15 cellular contexts compared by ENCODE assay signal in the genomic region with DNA sequence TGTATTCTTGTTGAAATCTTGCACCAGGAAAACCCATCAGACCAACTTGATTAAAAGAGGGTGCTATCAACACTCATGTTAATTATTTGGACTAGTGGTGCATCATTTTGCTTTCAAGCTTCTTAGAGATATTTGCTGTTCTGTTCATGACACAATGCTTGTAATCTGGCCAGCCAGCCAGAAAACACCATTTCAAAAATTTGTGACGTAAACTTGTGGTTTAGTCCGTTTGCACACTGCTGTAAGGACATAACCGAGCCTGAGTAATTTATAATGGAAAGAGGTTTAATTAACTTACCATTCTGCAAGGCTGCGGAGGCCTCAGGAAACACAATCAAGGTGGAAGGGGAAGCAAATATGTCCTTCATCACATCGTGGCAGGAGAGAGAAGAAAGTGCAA.
A peak's percentile ranks its signal among the peaks of the same experiment; 100 is the strongest.
DNase-seq lines count a peak whose midpoint lies in the region; ATAC-seq and TF ChIP-seq lines count a peak whose summit lies in the region.
"Had no signal": no experiment of that assay in that cellular context is flagged by ENCODE, and none has a peak within 500 bp of the region (broad histone marks: within the 10 kb centered on the region; RNA-seq: fewer than 3 reads in every experiment).

No MANE protein-coding gene starts in this region.

- H3K4me1 Mint-ChIP-seq in neural progenitor cell: peaks cover 3% of the 10 kb centered on the region

- no peak overlapping the region for H3K4me3 Mint-ChIP-seq in neural progenitor cell
- H3K4me3 Mint-ChIP-seq: CD14-positive monocyte; stimulated activated naive CD8-positive, alpha-beta T cell treated with anti-CD3 and anti-CD28 coated beads, Interleukin-15, Interleukin-2, amounts not matched to agents 100 ng/mL and 50 ng/mL, for 24 hours had no signal

- H3K27ac Mint-ChIP-seq in neural progenitor cell: no peak overlapping the region
- H3K27ac Mint-ChIP-seq: stimulated activated naive CD8-positive, alpha-beta T cell treated with anti-CD3 and anti-CD28 coated beads, Interleukin-15, Interleukin-2, amounts not matched to agents 100 ng/mL and 50 ng/mL, for 24 hours had no signal

- H3F3A ChIP-seq in neural progenitor cell (ENCODE audit: low read depth): peaks cover 5% of the 10 kb centered on the region
- no peaks in the 10 kb centered on the region for H3F3A ChIP-seq in MM.1S (ENCODE audit: insufficient read depth, low read length)

- no peaks in the 10 kb centered on the region for H3K79me2 ChIP-seq in neural progenitor cell (ENCODE audit: low read depth)
- no peaks in the 10 kb centered on the region for H3K79me2 ChIP-seq in MM.1S (ENCODE audit: low read length)

- H3K27ac ChIP-seq in neural progenitor cell (no peak overlapping the region), MM.1S (ENCODE audit: low read length) (no peak overlapping the region)
- H3K27ac ChIP-seq: SK-N-MC had no signal

- H3K4me3 ChIP-seq in AG10803 (ENCODE audit: low read length) (no peak overlapping the region), NB4 (ENCODE audit: low read depth, low read length) (no peak overlapping the region), fibroblast of mammary gland (ENCODE audit: control insufficient read depth, low read depth, low read length) (no peak overlapping the region), neural progenitor cell (no peak overlapping the region), MM.1S (ENCODE audit: low read length) (no peak overlapping the region)
- H3K4me3 ChIP-seq: SK-N-MC had no signal

- H3K36me3 Mint-ChIP-seq in neural progenitor cell: no peaks in the 10 kb centered on the region
- H3K36me3 Mint-ChIP-seq: CD14-positive monocyte had no signal

- H3K4me2 ChIP-seq in neural progenitor cell: peak overlapping the region; percentile 21
- H3K4me2 ChIP-seq in MM.1S (ENCODE audit: low read depth, low read length): no peak overlapping the region

- TF ChIP-seq POLR2A in NB4 (IDR thresholded peaks at IDR 0.05; ENCODE audit: extremely low read depth, insufficient read length): no peak

- no peak for ATAC-seq in HG03378 (IDR thresholded peaks at IDR 0.05; ENCODE audit: unreplicated experiment)
- no peak for ATAC-seq in GM19397 (IDR thresholded peaks at IDR 0.05; ENCODE audit: unreplicated experiment)

- peak; percentile 92 for DNase-seq in AG10803 (ENCODE audit: low read depth)
- DNase-seq in NB4 (ENCODE audit: low read depth): peak; percentile 73
- peak; percentile 93 for DNase-seq in fibroblast of mammary gland (ENCODE audit: low read depth)
- no peak for DNase-seq in neural progenitor cell (ENCODE audit: low spot score)
- DNase-seq in cerebellar nuclear complex (lab: John Stamatoyannopoulos, UW): no peak
- DNase-seq in MM.1S: no peak
- DNase-seq: activated CD8-positive, alpha-beta memory T cell treated with anti-CD3 and anti-CD28 coated beads for 24 hours; anterior cingulate cortex; midbrain; NCI-H2227 treated with DMSO at 0.1 percent for 48 hours had no signal

- H3K9me3 ChIP-seq in neural progenitor cell (ENCODE audit: low read depth) (no peaks in the 10 kb centered on the region), MM.1S (replicated peaks; ENCODE audit: insufficient read depth, low read length) (no peaks in the 10 kb centered on the region)

- H3K27me3 ChIP-seq in neural progenitor cell: no peaks in the 10 kb centered on the region
- H3K27me3 ChIP-seq in MM.1S (replicated peaks; ENCODE audit: insufficient read depth, low read length): no peaks in the 10 kb centered on the region

- H3K9me2 ChIP-seq in MM.1S (replicated peaks; ENCODE audit: insufficient read depth, low read length): no peaks in the 10 kb centered on the region

- H3K9ac ChIP-seq in neural progenitor cell: no peak overlapping the region
- no peak overlapping the region for H3K9ac ChIP-seq in MM.1S (ENCODE audit: low read length)

- no peaks in the 10 kb centered on the region for H3K36me3 ChIP-seq in neural progenitor cell
- H3K36me3 ChIP-seq in MM.1S (replicated peaks; ENCODE audit: insufficient read depth, low read length): no peaks in the 10 kb centered on the region

- no peak overlapping the region for H2AFZ ChIP-seq in neural progenitor cell (replicated peaks)
- H2AFZ ChIP-seq in MM.1S (ENCODE audit: low read length): no peak overlapping the region

- H3K27me3 Mint-ChIP-seq in neural progenitor cell (ENCODE audit: insufficient read depth, low read depth): no peaks in the 10 kb centered on the region
- H3K27me3 Mint-ChIP-seq: stimulated activated naive CD8-positive, alpha-beta T cell treated with anti-CD3 and anti-CD28 coated beads, Interleukin-15, Interleukin-2, amounts not matched to agents 100 ng/mL and 50 ng/mL, for 24 hours had no signal

- H3K9me3 Mint-ChIP-seq in neural progenitor cell: no peaks in the 10 kb centered on the region
- H3K9me3 Mint-ChIP-seq: stimulated activated naive CD8-positive, alpha-beta T cell treated with anti-CD3 and anti-CD28 coated beads, Interleukin-15, Interleukin-2, amounts not matched to agents 100 ng/mL and 50 ng/mL, for 24 hours had no signal

- TF ChIP-seq CTCF in AG10803 (conservative IDR thresholded peaks at IDR 0.05; ENCODE audit: low read length) (no peak), NB4 (IDR thresholded peaks at IDR 0.05; ENCODE audit: low read depth, low read length) (no peak), fibroblast of mammary gland (conservative IDR thresholded peaks at IDR 0.05; ENCODE audit: control insufficient read depth, insufficient read depth, low read depth, low read length) (no peak), neural progenitor cell (IDR thresholded peaks at IDR 0.05) (no peak), MM.1S (IDR thresholded peaks at IDR 0.05; ENCODE audit: low read length) (no peak)

- H4K20me1 ChIP-seq in neural progenitor cell (ENCODE audit: low read depth) (no peaks in the 10 kb centered on the region), MM.1S (ENCODE audit: insufficient read depth, low read length) (no peaks in the 10 kb centered on the region)

- H3K4me1 ChIP-seq in neural progenitor cell: peaks cover 25% of the 10 kb centered on the region
- no peaks in the 10 kb centered on the region for H3K4me1 ChIP-seq in MM.1S (ENCODE audit: low read length)

Comparison
In these comparisons a context has a peak if more than half of its experiments do, and no peak if none do; other contexts are left out.
1. DNase-seq: peak in AG10803 (single experiment), NB4 (single experiment) and fibroblast of mammary gland (single experiment); none in neural progenitor cell (single experiment), cerebellar nuclear complex (0 of 2) and MM.1S (single experiment).